ENCODE assay signal across 11 cellular contexts in the genomic region with DNA sequence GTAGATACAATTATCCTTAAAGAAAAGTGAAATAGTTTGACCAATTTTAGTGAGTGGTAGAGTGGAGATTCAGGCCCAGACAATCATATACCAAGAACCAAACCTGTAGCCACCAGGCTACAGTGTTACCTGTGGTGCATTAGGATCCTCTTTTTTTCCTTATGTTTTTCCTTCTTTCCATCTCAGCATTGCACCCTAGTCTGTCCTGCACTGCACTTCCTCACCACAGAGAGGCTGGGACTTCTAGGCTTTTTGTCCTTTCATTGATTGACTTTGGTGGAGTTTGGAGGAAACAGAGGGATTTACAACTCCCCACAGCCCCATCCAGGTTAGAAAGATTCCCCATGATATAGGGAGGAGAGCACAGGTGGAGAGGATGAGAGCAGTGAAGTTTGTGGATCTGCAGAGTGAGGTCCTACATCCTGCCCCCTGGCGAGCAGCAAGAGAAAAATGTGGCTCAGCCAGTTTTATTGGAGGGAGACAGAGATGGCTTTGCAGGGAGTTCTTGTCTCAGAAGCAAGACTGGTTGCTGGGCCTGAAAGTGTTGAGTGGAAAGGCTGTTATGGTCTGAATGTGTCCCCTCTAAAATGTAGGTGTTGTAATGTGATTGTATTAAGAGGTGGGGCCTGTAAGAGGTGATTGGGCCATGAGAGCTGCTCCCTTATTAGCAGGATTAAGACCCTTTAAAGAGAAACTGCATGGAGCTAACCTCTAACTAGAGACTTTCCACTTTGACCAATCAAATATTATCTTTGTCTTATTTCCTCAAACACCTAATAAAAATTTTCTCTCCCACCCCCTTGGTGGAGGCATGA. TPM values are rescaled to one million over a fixed set of nuclear protein-coding genes. Genes with fewer than 3 reads are reported as not detected.
DNase-seq lines count a peak whose midpoint lies in the region; ATAC-seq and TF ChIP-seq lines count a peak whose summit lies in the region.
"Had no signal": no experiment of that assay in that cellular context is flagged by ENCODE, and none has a peak within 500 bp of the region (broad histone marks: within the 10 kb centered on the region; RNA-seq: fewer than 3 reads in every experiment).

No MANE protein-coding gene starts in this region.

- H3K36me3 ChIP-seq in hepatocyte (replicated peaks; ENCODE audit: insufficient read depth, low read depth): no peaks in the 10 kb centered on the region

- ATAC-seq in GM18867 (IDR thresholded peaks at IDR 0.05; ENCODE audit: unreplicated experiment): peak; percentile 37
- ATAC-seq in GM18519 (IDR thresholded peaks at IDR 0.05; ENCODE audit: low FRiP score, unreplicated experiment): no peak
- ATAC-seq: activated CD8-positive, alpha-beta T cell treated with anti-CD3 and anti-CD28 coated beads, Interleukin-2, amount 10 ng/mL, durations not matched to agents 7 days and 5 days; stimulated activated naive CD8-positive, alpha-beta T cell treated with anti-CD3 and anti-CD28 coated beads, Interleukin-15, amount 100 ng/mL, for 72 hours had no signal

- DNase-seq in AG10803 (ENCODE audit: low read depth) (no peak), RPMI7951 (ENCODE audit: low read depth) (peak; percentile 2), hepatocyte (ENCODE audit: low spot score) (peak; percentile 42), LoVo (ENCODE audit: low spot score) (no peak), cerebellum (ENCODE audit: low spot score) (no peak), dorsolateral prefrontal cortex (no peak)
- DNase-seq: activated CD8-positive, alpha-beta T cell treated with anti-CD3 and anti-CD28 coated beads, Interleukin-2, amount 10 ng/mL, durations not matched to agents 7 days and 5 days; caudate nucleus; stimulated activated naive CD8-positive, alpha-beta T cell treated with anti-CD3 and anti-CD28 coated beads, Interleukin-15, amount 100 ng/mL, for 72 hours had no signal

- H3K27me3 ChIP-seq in hepatocyte: no peaks in the 10 kb centered on the region
- H3K27me3 ChIP-seq in dorsolateral prefrontal cortex: peaks cover 0 to 10% (median 0%) of the 10 kb centered on the region in 45 donors

- intact Hi-C loops in dorsolateral prefrontal cortex (cut with DNase I): no loop called here

- H4K20me1 ChIP-seq in hepatocyte (ENCODE audit: insufficient read depth, poor library complexity, severe bottlenecking): no peaks in the 10 kb centered on the region

- TF ChIP-seq CTCF in AG10803 (conservative IDR thresholded peaks at IDR 0.05; ENCODE audit: low read length): peak; percentile 43
- TF ChIP-seq CTCF in hepatocyte (IDR thresholded peaks at IDR 0.05; ENCODE audit: poor library complexity): peak; percentile 39
- TF ChIP-seq CTCF in dorsolateral prefrontal cortex (IDR thresholded peaks at IDR 0.05 in 54 of 56, conservative IDR thresholded peaks at IDR 0.05 in 2 of 56; ENCODE audit: low read depth in 1 of 56, partially characterized antibody in 56 of 56): no peak

- no peaks in the 10 kb centered on the region for H3K79me2 ChIP-seq in hepatocyte

- H3K4me3 ChIP-seq in AG10803 (ENCODE audit: low read length): no peak overlapping the region
- H3K4me3 ChIP-seq in hepatocyte: no peak overlapping the region
- H3K4me3 ChIP-seq in dorsolateral prefrontal cortex: no peak overlapping the region

- no peak overlapping the region for H3K27ac ChIP-seq in hepatocyte
- no peak overlapping the region for H3K27ac ChIP-seq in dorsolateral prefrontal cortex

- no peak overlapping the region for H2AFZ ChIP-seq in hepatocyte

- H3K4me2 ChIP-seq in hepatocyte: no peak overlapping the region

- WGBS in hepatocyte (ENCODE audit: low lambda C conversion rate, missing lambda C conversion rate): 6% methylated on average over 1 of the region's 1 CpG

- peaks cover 18% of the 10 kb centered on the region for H3K4me1 ChIP-seq in hepatocyte (ENCODE audit: insufficient read depth)

- no peaks in the 10 kb centered on the region for H3K9me3 ChIP-seq in hepatocyte (ENCODE audit: low read depth)

- H3K9me2 ChIP-seq in hepatocyte (replicated peaks; ENCODE audit: insufficient read depth): no peaks in the 10 kb centered on the region

RNA-seq across cellular contexts. Expression of gene KIF4B, which starts 36.2 kb away (rescaled TPM):
- total RNA-seq in RPMI7951 (2014; rRNA removed; shearing (Covaris generic)): not detected in 2 replicates
- total RNA-seq in hepatocyte (0.10 TPM in 1 of 2 replicates, not detected in the other), cerebellum (0.18 TPM), dorsolateral prefrontal cortex (1 to 10 TPM in 34 of 120 experiments, under 1 TPM in 86; 0.10 to 2.2 (median 0.78) TPM)
- polyA plus RNA-seq in hepatocyte: 0.05 TPM in 1 of 2 replicates, not detected in the other

Comparison
In these comparisons a context has a peak if more than half of its experiments do, and no peak if none do; other contexts are left out.
1. DNase-seq: peak in RPMI7951 (single experiment) and hepatocyte (single experiment); none in AG10803 (single experiment), LoVo (single experiment), cerebellum (single experiment) and dorsolateral prefrontal cortex (0 of 10).
2. CTCF ChIP-seq: peak in AG10803 (single experiment) and hepatocyte (single experiment); none in dorsolateral prefrontal cortex (0 of 56).